11 cellular contexts compared by ENCODE assay signal in the genomic region with DNA sequence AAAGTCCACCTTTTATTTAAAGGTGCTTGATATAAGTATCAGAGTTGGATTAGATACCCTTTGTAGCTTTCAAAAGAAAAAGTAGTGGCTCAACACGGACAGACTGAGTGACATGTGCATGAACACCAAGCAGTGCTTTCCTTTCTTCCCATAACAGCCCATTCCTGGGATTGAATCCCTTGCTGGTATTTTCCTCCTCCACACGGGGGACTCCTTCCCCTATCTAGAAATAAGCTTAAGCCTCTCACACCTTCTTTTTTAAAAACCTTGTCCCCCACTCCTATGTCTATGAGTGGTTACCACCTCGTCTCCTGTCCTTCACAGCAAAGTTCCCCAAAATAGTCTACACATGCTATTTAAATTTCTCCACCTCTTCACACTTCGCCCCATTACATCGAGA. TPM values are rescaled to one million over a fixed set of nuclear protein-coding genes. Genes with fewer than 3 reads are reported as not detected.
DNase-seq lines count a peak whose midpoint lies in the region; ATAC-seq and TF ChIP-seq lines count a peak whose summit lies in the region.
"Had no signal": no experiment of that assay in that cellular context is flagged by ENCODE, and none has a peak within 500 bp of the region (broad histone marks: within the 10 kb centered on the region; RNA-seq: fewer than 3 reads in every experiment).

No MANE protein-coding gene starts in this region.

- ATAC-seq in Right ventricle myocardium superior (ENCODE audit: poor library complexity) (peak; percentile 37), left cardiac atrium (no peak), right cardiac atrium (peak in 1 of 2 donors; percentile 34)

- H3K4me3 ChIP-seq in WERI-Rb-1 (ENCODE audit: low read depth, low read length), result no peak overlapping the region
- no peak overlapping the region for H3K4me3 ChIP-seq in right cardiac atrium (ENCODE audit: low read length)
- H3K4me3 ChIP-seq in uterus, result no peak overlapping the region
- H3K4me3 ChIP-seq: BLaER1, coronary artery had no signal

- DNase-seq in Right ventricle myocardium superior (no peak), left cardiac atrium (no peak), WERI-Rb-1 (peak; percentile 14), right cardiac atrium (no peak), uterus (no peak), SW480 (ENCODE audit: low spot score) (no peak), inferior parietal cortex (ENCODE audit: extremely low spot score) (no peak)
- DNase-seq in stimulated activated CD4-positive, alpha-beta T cell treated with anti-CD3 and anti-CD28 coated beads, Interleukin-2, amount 100 ng/mL, for 48 hours, result no peak
- DNase-seq: midbrain had no signal

- intact Hi-C loops in Right ventricle myocardium superior (cut with DNase I), result no loop called here
- intact Hi-C loops in left cardiac atrium (cut with DNase I), result no loop called here
- intact Hi-C loops in right cardiac atrium (cut with DNase I), result no loop called here
- intact Hi-C loops in uterus (cut with DNase I; ENCODE audit: low total_unique reads), result no loop called here

- no peaks in the 10 kb centered on the region for H3K9me3 ChIP-seq in WERI-Rb-1 (ENCODE audit: severe bottlenecking)
- H3K9me3 ChIP-seq in right cardiac atrium (ENCODE audit: control insufficient read depth, low read length), result no peaks in the 10 kb centered on the region
- no peaks in the 10 kb centered on the region for H3K9me3 ChIP-seq in uterus
- H3K9me3 ChIP-seq: BLaER1 had no signal

- H3K4me1 ChIP-seq in right cardiac atrium (ENCODE audit: control insufficient read depth, insufficient read depth, low read length) (no peaks in the 10 kb centered on the region), uterus (peaks cover 3 to 4% of the 10 kb centered on the region in 2 donors)

- H3K36me3 ChIP-seq in WERI-Rb-1 (peaks cover 35% of the 10 kb centered on the region), uterus (no peaks in the 10 kb centered on the region)

- H3K27me3 ChIP-seq in WERI-Rb-1 (ENCODE audit: insufficient read depth, low read depth, severe bottlenecking) (no peaks in the 10 kb centered on the region), right cardiac atrium (ENCODE audit: control insufficient read depth, insufficient read depth) (no peaks in the 10 kb centered on the region), uterus (no peaks in the 10 kb centered on the region)

- TF ChIP-seq CTCF in WERI-Rb-1 (IDR thresholded peaks at IDR 0.05; ENCODE audit: low read depth, low read length), result peak; percentile 43
- peak; percentile 10 to 23 (median 20) for TF ChIP-seq CTCF in uterus (IDR thresholded peaks at IDR 0.05)

- no peak for TF ChIP-seq POLR2A in uterus (IDR thresholded peaks at IDR 0.05)

- WGBS in right cardiac atrium, result 31% methylated on average over 5 of the region's 5 CpGs

- H3K27ac ChIP-seq in WERI-Rb-1, result no peak overlapping the region
- H3K27ac ChIP-seq in right cardiac atrium (ENCODE audit: low read length), result peak overlapping the region; percentile 10
- peak overlapping the region in 1 of 2 donors; percentile 26 for H3K27ac ChIP-seq in uterus
- H3K27ac ChIP-seq: BLaER1, coronary artery had no signal

RNA-seq across cellular contexts. Expression of a gene that starts 5.1 kb away (rescaled TPM):
- total RNA-seq in Right ventricle myocardium superior (117 TPM), left cardiac atrium (10 to 100 TPM; 83.4 to 92.8 TPM), right cardiac atrium (10 to 100 TPM; 70.6 to 81.0 (median 75.0) TPM), uterus (100 to 1,000 TPM in 1 of 4 donors, 10 to 100 TPM in 3; 64.7 to 112 (median 73.9) TPM)
- polyA plus RNA-seq in right cardiac atrium, result 66.8 TPM

RNA-seq across cellular contexts. Expression of a gene that starts 59.3 kb away (rescaled TPM):
- total RNA-seq in Right ventricle myocardium superior (6.8 TPM), left cardiac atrium (1 to 10 TPM; 7.1 to 7.2 TPM), right cardiac atrium (1 to 10 TPM; 6.8 to 9.1 (median 8.3) TPM), uterus (10 to 100 TPM in 2 of 4 donors, 1 to 10 TPM in 2; 1.8 to 28.2 (median 11.6) TPM)
- polyA plus RNA-seq in right cardiac atrium, result 13.6 TPM
